Comparison of ENCODE assay signal across 27 cellular contexts in genomic region chr22:37105154-37105553, GRCh38. TPM values are rescaled to one million over a fixed set of nuclear protein-coding genes. Genes with fewer than 3 reads are reported as not detected.
"Had no signal": no experiment of that assay in that cellular context is flagged by ENCODE, and none has a peak within 500 bp of the region (broad histone marks: within the 10 kb centered on the region; RNA-seq: fewer than 3 reads in every experiment).

No MANE protein-coding gene starts in this region.

- H3K36me3 ChIP-seq: breast epithelium, esophagus squamous epithelium, gastroesophageal sphincter, heart left ventricle, neutrophil, ovary, right atrium auricular region, thyroid gland had no signal

- H3K9me3 Mint-ChIP-seq: activated B cell treated with CpG ODN at 0.5 μM for 24 hours; activated naive CD4-positive, alpha-beta T cell treated with anti-CD3 and anti-CD28 coated beads for 36 hours; activated naive CD8-positive, alpha-beta T cell treated with anti-CD3 and anti-CD28 coated beads, Interleukin-2, amount 10 ng/mL, durations not matched to agents 7 days and 5 days; endodermal cell; memory B cell; natural killer cell treated with Interleukin-12 subunit alpha and Interleukin-12 subunit beta and Interleukin-15 and Interleukin-18, amount 100 ng/mL, for 72 hours; stimulated activated naive CD8-positive, alpha-beta T cell treated with anti-CD3 and anti-CD28 coated beads, Interleukin-15, Interleukin-2, amounts not matched to agents 100 ng/mL and 50 ng/mL, for 24 hours had no signal

- ATAC-seq: activated CD4-positive, alpha-beta T cell treated with anti-CD3 and anti-CD28 coated beads for 36 hours; gastroesophageal sphincter; heart left ventricle; left colon; psoas muscle had no signal

- DNase-seq: activated B cell treated with CpG ODN at 0.5 μM for 24 hours; activated CD4-positive, alpha-beta T cell treated with anti-CD3 and anti-CD28 coated beads for 36 hours; activated CD4-positive, alpha-beta T cell treated with anti-CD3 and anti-CD28 coated beads, Interleukin-2, amount 50 U/mL, for 4 hours; activated effector memory CD4-positive, alpha-beta T cell treated with Interleukin-2 at 50 U/mL for 16 hours; activated naive CD4-positive, alpha-beta T cell treated with anti-CD3 and anti-CD28 coated beads for 36 hours; activated naive CD8-positive, alpha-beta T cell treated with anti-CD3 and anti-CD28 coated beads, Interleukin-2, amount 10 ng/mL, durations not matched to agents 7 days and 5 days; activated T-cell treated with anti-CD3 and anti-CD28 coated beads, Interleukin-2, amount 50 U/mL, for 48 hours; amniotic stem cell; cerebellar nuclear complex; endodermal cell; esophagus squamous epithelium; heart left ventricle; left colon; ovary; psoas muscle; stimulated activated CD4-positive, alpha-beta T cell treated with anti-CD3 and anti-CD28 coated beads, Interleukin-4, amount 100 ng/mL, for 4 hours; substantia nigra; thyroid gland had no signal

- H3K4me1 ChIP-seq: breast epithelium, esophagus squamous epithelium, gastroesophageal sphincter, heart left ventricle, psoas muscle, right atrium auricular region had no signal

- H3K9me3 ChIP-seq: breast epithelium, esophagus squamous epithelium, gastroesophageal sphincter, heart left ventricle, neutrophil, ovary, psoas muscle, right atrium auricular region, thyroid gland had no signal

- H3K36me3 Mint-ChIP-seq: activated naive CD8-positive, alpha-beta T cell treated with anti-CD3 and anti-CD28 coated beads, Interleukin-2, amount 10 ng/mL, durations not matched to agents 7 days and 5 days; memory B cell; natural killer cell treated with Interleukin-12 subunit alpha and Interleukin-12 subunit beta and Interleukin-15 and Interleukin-18, amount 100 ng/mL, for 72 hours had no signal

- H3K4me3 ChIP-seq: breast epithelium, coronary artery, esophagus squamous epithelium, gastroesophageal sphincter, heart left ventricle, ovary, psoas muscle, right atrium auricular region, thyroid gland had no signal

- H3K27ac ChIP-seq: breast epithelium, coronary artery, esophagus squamous epithelium, gastroesophageal sphincter, heart left ventricle, neutrophil, ovary, psoas muscle, right atrium auricular region, thyroid gland had no signal

- H3K4me3 Mint-ChIP-seq: activated B cell treated with CpG ODN at 0.5 μM for 24 hours; activated CD4-positive, alpha-beta T cell treated with anti-CD3 and anti-CD28 coated beads for 36 hours; activated naive CD4-positive, alpha-beta T cell treated with anti-CD3 and anti-CD28 coated beads for 36 hours; activated naive CD8-positive, alpha-beta T cell treated with anti-CD3 and anti-CD28 coated beads, Interleukin-2, amount 10 ng/mL, durations not matched to agents 7 days and 5 days; endodermal cell; memory B cell; natural killer cell treated with Interleukin-12 subunit alpha and Interleukin-12 subunit beta and Interleukin-15 and Interleukin-18, amount 100 ng/mL, for 72 hours; stimulated activated naive CD8-positive, alpha-beta T cell treated with anti-CD3 and anti-CD28 coated beads, Interleukin-15, Interleukin-2, amounts not matched to agents 100 ng/mL and 50 ng/mL, for 24 hours had no signal

- H3K27ac Mint-ChIP-seq: activated B cell treated with CpG ODN at 0.5 μM for 24 hours; activated CD4-positive, alpha-beta T cell treated with anti-CD3 and anti-CD28 coated beads for 36 hours; activated naive CD4-positive, alpha-beta T cell treated with anti-CD3 and anti-CD28 coated beads for 36 hours; activated naive CD8-positive, alpha-beta T cell treated with anti-CD3 and anti-CD28 coated beads, Interleukin-2, amount 10 ng/mL, durations not matched to agents 7 days and 5 days; endodermal cell; memory B cell; stimulated activated naive CD8-positive, alpha-beta T cell treated with anti-CD3 and anti-CD28 coated beads, Interleukin-15, Interleukin-2, amounts not matched to agents 100 ng/mL and 50 ng/mL, for 24 hours had no signal

- H3K27me3 ChIP-seq: ovary, right atrium auricular region, thyroid gland had no signal

RNA-seq across cellular contexts. Expression of gene TMPRSS6, which starts 4.4 kb away (rescaled TPM):
- polyA plus RNA-seq: heart left ventricle, keratinocyte, psoas muscle had no signal
